Comparison of ENCODE assay signal across 8 cellular contexts in the genomic region with DNA sequence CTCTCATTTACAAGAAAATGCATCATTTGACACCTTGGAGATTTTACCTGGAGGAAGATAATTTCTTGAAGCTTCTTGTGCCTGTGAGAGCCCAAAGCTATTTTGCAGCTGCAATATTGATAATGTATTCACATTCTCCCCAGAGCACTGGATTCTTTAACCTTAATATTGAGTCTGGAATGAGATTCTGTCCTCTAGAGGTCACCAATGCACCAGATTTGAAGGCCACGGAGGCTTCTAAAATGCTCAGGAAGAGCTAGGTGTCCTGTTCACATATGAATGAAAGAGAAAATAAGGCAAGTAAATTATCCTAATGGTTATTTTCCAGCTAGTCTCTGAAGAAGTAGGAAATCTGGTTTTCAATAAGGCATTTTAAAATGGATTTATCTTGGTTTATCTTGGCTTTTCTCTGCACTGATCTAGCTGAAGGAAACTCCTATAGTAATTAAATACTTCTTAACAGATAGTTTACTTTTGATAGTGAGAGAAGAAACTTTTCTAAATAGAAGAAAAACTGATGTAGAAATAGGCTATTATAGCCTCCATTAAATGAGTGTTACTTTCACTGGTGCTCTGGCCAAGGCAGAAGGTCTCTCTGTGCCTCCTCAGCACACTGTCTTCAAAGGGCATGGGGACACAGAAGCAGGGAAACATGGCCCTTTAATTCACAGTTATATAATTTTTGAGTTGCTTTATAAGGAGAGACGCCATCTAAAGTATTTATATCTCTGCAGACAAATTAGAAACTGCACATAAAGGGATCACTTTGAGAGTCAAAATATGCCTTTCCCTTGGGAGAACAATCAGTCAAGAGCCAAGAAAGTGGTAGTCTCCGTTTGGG.
DNase-seq lines count a peak whose midpoint lies in the region; ATAC-seq and TF ChIP-seq lines count a peak whose summit lies in the region.

No MANE protein-coding gene starts in this region.

- no peak for TF ChIP-seq POLR2A in esophagus squamous epithelium (IDR thresholded peaks at IDR 0.05)

- no peaks in the 10 kb centered on the region for H3F3A ChIP-seq in SK-N-SH (replicated peaks; ENCODE audit: insufficient read depth)

- H3K36me3 ChIP-seq in SK-N-SH (replicated peaks in 1 of 2; ENCODE audit: control insufficient read depth in 1 of 2, insufficient read depth in 2 of 2, low read length in 1 of 2) (no peaks in the 10 kb centered on the region), esophagus squamous epithelium (no peaks in the 10 kb centered on the region)

- TF ChIP-seq CTCF in LNCAP (IDR thresholded peaks at IDR 0.05) (peak; percentile 68), SK-N-SH (IDR thresholded peaks at IDR 0.05) (peak; percentile 82), esophagus squamous epithelium (IDR thresholded peaks at IDR 0.05) (peak in 5 of 6 experiments; percentile 41 to 72 (median 55))

- H3K9me3 ChIP-seq in SK-N-SH (no peaks in the 10 kb centered on the region), esophagus squamous epithelium (no peaks in the 10 kb centered on the region)

- TF ChIP-seq EP300 in SK-N-SH (IDR thresholded peaks at IDR 0.05; ENCODE audit: borderline replicate concordance in 1 of 2, low read depth in 1 of 2, low read length in 1 of 2): no peak

- DNase-seq in COLO829 (ENCODE audit: low spot score): peak; percentile 16
- DNase-seq in SK-N-SH: peak; percentile 42
- no peak for DNase-seq in esophagus squamous epithelium (lab: John Stamatoyannopoulos, UW)
- peak; percentile 85 for DNase-seq in myocyte (ENCODE audit: low read depth)
- no peak for DNase-seq in T-helper 2 cell treated with Interferon-gamma antibody and Interleukin-4, amounts not matched to agents 5 μg/mL and 100 μg/mL, for 36 hours (ENCODE audit: low spot score)

- H3K27ac Mint-ChIP-seq in T-helper 2 cell treated with Interferon-gamma antibody and Interleukin-4, amounts not matched to agents 5 μg/mL and 100 μg/mL, for 36 hours: no peak overlapping the region

- CTCF ChIA-PET in SK-N-SH (lab: Yijun Ruan, JAX): interaction anchor here (0.6 to 8.1 kb wide), 86 partner anchors 9 to 1071 kb away, joined by 3 to 206 read pairs (median 4); a partner anchor contains a TSS

- no peaks in the 10 kb centered on the region for H3K4me1 Mint-ChIP-seq in T-helper 2 cell treated with Interferon-gamma antibody and Interleukin-4, amounts not matched to agents 5 μg/mL and 100 μg/mL, for 36 hours (ENCODE audit: low read depth)

- no peak overlapping the region for H3K4me3 Mint-ChIP-seq in T-helper 2 cell treated with Interferon-gamma antibody and Interleukin-4, amounts not matched to agents 5 μg/mL and 100 μg/mL, for 36 hours

- H3K4me2 ChIP-seq in SK-N-SH: no peak overlapping the region

- WGBS in SK-N-SH (ENCODE audit: low lambda C conversion rate): 55% methylated on average over 3 of the region's 3 CpGs
- 32 to 33% methylated on average over 3 of the region's 3 CpGs for WGBS in esophagus squamous epithelium, 2 donors

- H2AFZ ChIP-seq in SK-N-SH (ENCODE audit: low read depth): peak overlapping the region; percentile 47; the same call in 1 of the 2 replicates

- peak; percentile 95 for TF ChIP-seq RAD21 in SK-N-SH (IDR thresholded peaks at IDR 0.05; ENCODE audit: low read length)

- H3K9me2 ChIP-seq in SK-N-SH: no peaks in the 10 kb centered on the region

- H3K36me3 Mint-ChIP-seq in T-helper 2 cell treated with Interferon-gamma antibody and Interleukin-4, amounts not matched to agents 5 μg/mL and 100 μg/mL, for 36 hours (ENCODE audit: low read depth): no peaks in the 10 kb centered on the region

- peak; percentile 84 for ATAC-seq in GM18867 (IDR thresholded peaks at IDR 0.05; ENCODE audit: unreplicated experiment)
- no peak for ATAC-seq in HG02840 (IDR thresholded peaks at IDR 0.05; ENCODE audit: low FRiP score, unreplicated experiment)

- H3K79me2 ChIP-seq in SK-N-SH (ENCODE audit: insufficient read depth): no peaks in the 10 kb centered on the region

- H3K9me3 Mint-ChIP-seq in T-helper 2 cell treated with Interferon-gamma antibody and Interleukin-4, amounts not matched to agents 5 μg/mL and 100 μg/mL, for 36 hours: no peaks in the 10 kb centered on the region

- peak overlapping the region; percentile 4; the same call in 1 of the 2 replicates for H3K9ac ChIP-seq in SK-N-SH

- H3K27ac ChIP-seq in SK-N-SH (ENCODE audit: low read depth in 2 of 2, low read length in 1 of 2): peak overlapping the region; percentile 34 to 39
- H3K27ac ChIP-seq in esophagus squamous epithelium: peak overlapping the region in 2 of 4 donors; percentile 10 to 47

- H3K4me1 ChIP-seq in SK-N-SH (ENCODE audit: control insufficient read depth in 1 of 2, insufficient read depth in 2 of 2, low read depth in 1 of 2, low read length in 1 of 2) (peaks cover 6 to 9% of the 10 kb centered on the region in 2 experiments; a peak in 3 of 4 replicates), esophagus squamous epithelium (peaks cover 0 to 30% (median 2%) of the 10 kb centered on the region in 3 donors)

- no peaks in the 10 kb centered on the region for H4K20me1 ChIP-seq in SK-N-SH (ENCODE audit: insufficient read depth)

- intact Hi-C loops in esophagus squamous epithelium (cut with DNase I): loop anchor here (5.0 to 10.0 kb wide), 3 partner anchors 108 to 683 kb away; a partner anchor contains a TSS

- no peaks in the 10 kb centered on the region for H3K27me3 ChIP-seq in SK-N-SH (ENCODE audit: insufficient read depth)
- no peaks in the 10 kb centered on the region for H3K27me3 ChIP-seq in esophagus squamous epithelium

- peak overlapping the region in 1 of 2 experiments; percentile 29; a peak in 1 of 4 replicates for H3K4me3 ChIP-seq in SK-N-SH (ENCODE audit: low read depth in 2 of 2, low read length in 1 of 2)
- H3K4me3 ChIP-seq in esophagus squamous epithelium: no peak overlapping the region

- POLR2A ChIA-PET in SK-N-SH (lab: Yijun Ruan, JAX): no interaction called here

- peaks cover 2% of the 10 kb centered on the region for H3K27me3 Mint-ChIP-seq in T-helper 2 cell treated with Interferon-gamma antibody and Interleukin-4, amounts not matched to agents 5 μg/mL and 100 μg/mL, for 36 hours (ENCODE audit: low read depth)

TF ChIP-seq in SK-N-SH, 30 proteins besides CTCF, POLR2A, EP300 and RAD21:
- TF ChIP-seq CHD2 (IDR thresholded peaks at IDR 0.05; ENCODE audit: low read length, partially characterized antibody) (no peak), POLR2AphosphoS5 (IDR thresholded peaks at IDR 0.05; ENCODE audit: low read depth, low read length) (no peak), GABPA (IDR thresholded peaks at IDR 0.05; ENCODE audit: low read depth) (no peak), TCF12 (IDR thresholded peaks at IDR 0.05) (peak; percentile 22), SMC3 (IDR thresholded peaks at IDR 0.05; ENCODE audit: low read depth, low read length) (peak; percentile 85), RXRA (IDR thresholded peaks at IDR 0.05; ENCODE audit: borderline replicate concordance, low read depth) (no peak)

Comparison
In these comparisons a context has a peak if more than half of its experiments do, and no peak if none do; other contexts are left out.
1. DNase-seq: peak in COLO829 (single experiment), SK-N-SH (single experiment) and myocyte (single experiment); none in esophagus squamous epithelium (single experiment) and T-helper 2 cell treated with Interferon-gamma antibody and Interleukin-4, amounts not matched to agents 5 μg/mL and 100 μg/mL, for 36 hours (single experiment).
2. Peak in every context shown above with its lines, with median percentiles within 50 percentile points of each other: CTCF ChIP-seq.